1 cellular context compared by ENCODE assay signal in genomic region chr11:80320765-80321164, GRCh38.
TF ChIP-seq lines count a peak whose summit lies in the region.

No MANE protein-coding gene starts in this region.

TF ChIP-seq in GM12878, 131 proteins besides CTCF, POLR2A, EP300 and RAD21 (continued from another document):
- TF ChIP-seq BCLAF1 (IDR thresholded peaks at IDR 0.05) (no peak), SMARCA5 (IDR thresholded peaks at IDR 0.05) (no peak), MYC (IDR thresholded peaks at IDR 0.05; ENCODE audit: insufficient read depth, insufficient read length, insufficient replicate concordance, low read length, severe bottlenecking) (no peak), NFXL1 (IDR thresholded peaks at IDR 0.05; ENCODE audit: borderline replicate concordance) (no peak), FOS (IDR thresholded peaks at IDR 0.05; ENCODE audit: borderline replicate concordance, extremely low read depth, insufficient read length) (no peak), ATF3 (IDR thresholded peaks at IDR 0.05; ENCODE audit: borderline replicate concordance, extremely low read depth, low read depth, low read length) (no peak), NR2F1 (conservative IDR thresholded peaks at IDR 0.05) (no peak), ZNF687 (IDR thresholded peaks at IDR 0.05) (no peak)
